In the genomic region with DNA sequence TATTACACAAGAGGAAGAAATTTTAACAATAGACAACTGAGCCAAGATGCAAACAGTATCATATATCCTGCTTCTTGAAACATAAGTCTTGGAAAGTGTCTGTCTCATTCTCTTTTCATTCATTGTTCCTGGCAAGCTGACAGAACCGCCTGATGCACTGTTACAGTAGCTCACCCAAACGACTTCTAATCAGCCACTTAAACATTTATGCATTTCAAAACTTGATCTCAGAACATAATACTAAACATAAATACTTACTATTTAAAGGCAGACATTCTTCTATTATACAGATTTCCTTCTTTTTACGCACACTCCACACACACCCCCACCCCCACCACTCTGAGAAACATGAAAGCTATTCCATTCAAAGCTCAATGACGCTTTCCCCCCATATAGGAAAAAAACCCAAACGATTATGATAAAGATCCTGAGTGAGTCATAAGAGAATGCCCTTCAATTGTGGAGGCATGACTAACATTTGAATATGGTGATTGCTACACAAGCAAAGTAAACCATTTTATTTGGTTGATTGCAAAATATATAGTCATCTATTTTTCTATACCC, we compare ENCODE assay signal across 11 cellular contexts. TPM values are rescaled to one million over a fixed set of nuclear protein-coding genes. Genes with fewer than 3 reads are reported as not detected.
A peak's percentile ranks its signal among the peaks of the same experiment; 100 is the strongest.
DNase-seq lines count a peak whose midpoint lies in the region; ATAC-seq lines count a peak whose summit lies in the region.
"Had no signal": no experiment of that assay in that cellular context is flagged by ENCODE, and none has a peak within 500 bp of the region (broad histone marks: within the 10 kb centered on the region; RNA-seq: fewer than 3 reads in every experiment).

No MANE protein-coding gene starts in this region.

- H3K4me1 ChIP-seq in skeletal muscle satellite cell (ENCODE audit: control insufficient read depth, insufficient read depth, low read length): peaks cover 20% of the 10 kb centered on the region

- H3K36me3 ChIP-seq in skeletal muscle satellite cell (ENCODE audit: insufficient read depth, low read length): no peaks in the 10 kb centered on the region

- peak overlapping the region; percentile 73 for H3K4me2 ChIP-seq in skeletal muscle satellite cell (ENCODE audit: low read length)

- peak overlapping the region; percentile 42 for H3K27ac ChIP-seq in epithelial cell of prostate

- no peak overlapping the region for H3K4me3 ChIP-seq in skeletal muscle satellite cell (ENCODE audit: low read length)

- no peaks in the 10 kb centered on the region for H3K9me3 ChIP-seq in skeletal muscle satellite cell (replicated peaks; ENCODE audit: low read length)

- no peaks in the 10 kb centered on the region for H3K27me3 ChIP-seq in skeletal muscle satellite cell (ENCODE audit: control insufficient read depth, insufficient read depth, low read length)

- ATAC-seq in GM18519 (IDR thresholded peaks at IDR 0.05; ENCODE audit: low FRiP score, unreplicated experiment): no peak

- H3K9ac ChIP-seq in skeletal muscle satellite cell (ENCODE audit: low read depth, low read length): no peak overlapping the region

- DNase-seq in NCI-H1092 (lab: John Stamatoyannopoulos, UW) (peak; percentile 0), NCI-H1092 treated with DMSO at 0.1 percent for 48 hours (lab: John Stamatoyannopoulos, UW) (no peak), OCI-M1 (lab: John Stamatoyannopoulos, UW) (peak; percentile 52), epithelial cell of prostate (ENCODE audit: low read depth, low spot score) (peak; percentile 44), HUDEP-2 (lab: John Stamatoyannopoulos, UW; ENCODE audit: unreplicated experiment in 76 of 76) (no peak)
- no peak for DNase-seq in activated naive CD4-positive, alpha-beta T cell treated with anti-CD3 and anti-CD28 coated beads, Interleukin-2, amount 50 U/mL, for 16 hours
- DNase-seq: ACHN; activated T-cell treated with anti-CD3 and anti-CD28 coated beads, Interleukin-2, amount 50 U/mL, for 48 hours; naive B cell had no signal

RNA-seq across cellular contexts. Expression of gene SHTN1, which starts 30.5 kb away (rescaled TPM):
- 0.44 and 0.76 TPM in 2 replicates for total RNA-seq in skeletal muscle satellite cell (2012; rRNA removed)

Comparison
In these comparisons a context has a peak if more than half of its experiments do, and no peak if none do; other contexts are left out.
1. DNase-seq: peak in NCI-H1092 (single experiment), OCI-M1 (single experiment) and epithelial cell of prostate (single experiment); none in NCI-H1092 treated with DMSO at 0.1 percent for 48 hours (single experiment), HUDEP-2 (0 of 76) and activated naive CD4-positive, alpha-beta T cell treated with anti-CD3 and anti-CD28 coated beads, Interleukin-2, amount 50 U/mL, for 16 hours (single experiment).